ENCODE assay signal across 26 cellular contexts in the genomic region with DNA sequence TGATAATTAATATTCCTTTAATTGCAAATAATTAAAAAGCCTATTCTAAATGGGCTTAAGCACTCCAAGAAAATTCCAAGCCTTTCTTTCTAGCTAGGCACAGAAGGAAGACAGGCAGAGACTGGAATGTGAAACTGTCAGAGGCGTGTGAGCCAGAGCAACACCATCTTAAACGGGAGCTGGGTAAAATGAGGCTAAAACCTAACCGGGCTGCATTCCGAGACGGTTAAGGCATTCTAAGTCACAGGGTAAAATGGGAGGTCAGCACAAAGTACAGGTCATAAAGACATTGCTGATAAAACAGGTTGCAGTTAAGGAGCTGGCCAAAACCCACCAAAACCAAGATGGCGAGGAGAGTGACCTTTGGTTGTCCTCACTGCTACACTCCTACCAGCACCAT.
"Had no signal": no experiment of that assay in that cellular context is flagged by ENCODE, and none has a peak within 500 bp of the region (broad histone marks: within the 10 kb centered on the region; RNA-seq: fewer than 3 reads in every experiment).

No MANE protein-coding gene starts in this region.

- H3K27ac ChIP-seq: hepatocyte, left lung, pancreas, prostate gland, skin epidermis, spleen, tibial nerve, upper lobe of left lung, vagina had no signal

- H3K79me2 ChIP-seq: hepatocyte had no signal

- H3K27me3 ChIP-seq: hepatocyte, left lung, pancreas, spleen, tibial nerve, upper lobe of left lung, vagina had no signal

- H3K36me3 ChIP-seq: left lung, pancreas, prostate gland, spleen, tibial nerve, upper lobe of left lung, vagina had no signal

- H3K4me1 ChIP-seq: left lung, pancreas, prostate gland, spleen, tibial nerve, upper lobe of left lung, vagina had no signal

- H3K4me2 ChIP-seq: hepatocyte had no signal

- DNase-seq: kidney glomerular epithelial cell; left colon; left lung; naive thymus-derived CD8-positive, alpha-beta T cell; nucleus accumbens; retina; spleen; stimulated activated CD4-positive, alpha-beta T cell treated with anti-CD3 and anti-CD28 coated beads, Interleukin-1b, Interleukin-23, amount 100 ng/mL, for 48 hours; stimulated activated CD4-positive, alpha-beta T cell treated with anti-CD3 and anti-CD28 coated beads, Interleukin-2, amount 100 ng/mL, for 48 hours; stimulated activated CD4-positive, alpha-beta T cell treated with anti-CD3 and anti-CD28 coated beads, Interleukin-4, amount 100 ng/mL, for 4 hours; stimulated activated CD8-positive, alpha-beta memory T cell treated with anti-CD3 and anti-CD28 coated beads, Interleukin-4, amount 100 ng/mL, for 48 hours; stimulated activated naive CD4-positive, alpha-beta T cell treated with Interleukin-2 at 50 U/mL for 16 hours; stimulated activated naive CD8-positive, alpha-beta T cell treated with anti-CD3 and anti-CD28 coated beads, Interleukin-15, amount 100 ng/mL, for 72 hours; substantia nigra; upper lobe of left lung had no signal

- H3K4me3 ChIP-seq: hepatocyte, left lung, lung, pancreas, prostate gland, skin epidermis, spleen, tibial nerve, upper lobe of left lung, vagina had no signal

- H3K9me3 ChIP-seq: pancreas, prostate gland, tibial nerve, upper lobe of left lung, vagina had no signal

- ATAC-seq: left colon; left lung; naive thymus-derived CD8-positive, alpha-beta T cell; pancreas; right cardiac atrium; sciatic nerve; stimulated activated memory B cell treated with anti-CD40 and anti-IgM and Interleukin-4, amounts not matched to agents 10 μg/mL and 1 μg/mL and 100 μg/mL, for 72 hours; stimulated activated naive CD8-positive, alpha-beta T cell treated with anti-CD3 and anti-CD28 coated beads, Interleukin-15, amount 100 ng/mL, for 72 hours had no signal

- H2AFZ ChIP-seq: hepatocyte had no signal

- FAIRE-seq: keratinocyte, pancreas had no signal
